In the genomic region with DNA sequence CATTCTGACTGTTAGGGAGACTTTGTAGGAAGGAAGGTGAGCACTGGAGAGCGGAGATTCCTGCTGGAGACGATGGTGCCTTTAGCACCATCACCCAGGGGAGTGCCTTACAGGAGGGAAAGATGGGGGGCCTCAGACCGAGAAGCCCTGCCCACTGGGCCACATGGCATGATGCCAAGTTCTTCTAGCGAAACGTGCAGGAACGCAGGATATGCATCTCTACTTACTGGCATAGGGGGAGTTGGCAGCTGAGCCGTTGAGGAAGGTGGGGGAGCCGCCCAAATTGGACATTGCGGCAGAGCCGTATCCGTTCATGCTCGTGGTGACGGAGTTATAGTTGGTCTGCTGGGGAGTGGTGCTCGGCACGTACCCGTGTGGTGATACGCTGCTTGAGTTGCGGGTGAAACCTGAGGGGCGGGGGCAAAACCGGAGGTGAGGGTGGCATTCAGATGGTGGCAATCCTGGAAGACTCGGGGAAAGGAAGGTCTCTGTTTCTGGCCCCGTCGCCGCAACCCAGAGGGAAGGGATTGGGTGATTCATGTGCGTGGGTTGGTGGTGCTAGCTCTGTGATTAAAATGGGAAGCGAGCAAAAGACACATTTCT, we compare ENCODE assay signal across 35 cellular contexts.
"Had no signal": no experiment of that assay in that cellular context is flagged by ENCODE, and none has a peak within 500 bp of the region (broad histone marks: within the 10 kb centered on the region; RNA-seq: fewer than 3 reads in every experiment).

No MANE protein-coding gene starts in this region.

- FAIRE-seq: bronchial epithelial cell, TTC549 had no signal

- H3K4me1 Mint-ChIP-seq: activated CD4-positive, alpha-beta T cell treated with anti-CD3 and anti-CD28 coated beads, Interleukin-2, amount 10 ng/mL, durations not matched to agents 24 days and 14 days; activated naive CD4-positive, alpha-beta T cell treated with anti-CD3 and anti-CD28 coated beads, Interleukin-2, amount 10 ng/mL, durations not matched to agents 7 days and 5 days; activated naive CD4-positive, alpha-beta T cell treated with anti-CD3 and anti-CD28 coated beads, Interleukin-2, amount 50 U/mL, for 24 hours; activated naive CD8-positive, alpha-beta T cell treated with anti-CD3 and anti-CD28 coated beads, Interleukin-2, amount 10 ng/mL, durations not matched to agents 7 days and 5 days; activated naive CD8-positive, alpha-beta T cell treated with anti-CD3 and anti-CD28 coated beads, Interleukin-2, amount 50 U/mL, for 24 hours; central memory CD8-positive, alpha-beta T cell had no signal

- H3K36me3 ChIP-seq: cardiac muscle cell had no signal

- H3K9me3 ChIP-seq: ascending aorta had no signal

- H3K4me1 ChIP-seq: ascending aorta had no signal

- ATAC-seq: activated CD8-positive, alpha-beta T cell treated with anti-CD3 and anti-CD28 coated beads for 36 hours; activated naive CD8-positive, alpha-beta T cell treated with anti-CD3 and anti-CD28 coated beads, Interleukin-2, amount 50 U/mL, for 24 hours; activated T-cell treated with anti-CD3 and anti-CD28 coated beads, Interleukin-2, amount 50 U/mL, for 4 hours had no signal

- H3K27me3 ChIP-seq: ascending aorta, cardiac muscle cell had no signal

- H3K27ac ChIP-seq: ascending aorta, cardiac muscle cell, VCaP had no signal

- DNase-seq: activated B cell treated with CpG ODN at 0.5 μM for 24 hours; activated CD4-positive, alpha-beta memory T cell treated with anti-CD3 and anti-CD28 coated beads for 36 hours; activated CD4-positive, alpha-beta T cell treated with anti-CD3 and anti-CD28 coated beads for 4 hours; activated CD4-positive, alpha-beta T cell treated with anti-CD3 and anti-CD28 coated beads, Interleukin-2, amount 10 ng/mL, durations not matched to agents 24 days and 14 days; activated CD4-positive, alpha-beta T cell treated with anti-CD3 and anti-CD28 coated beads, Interleukin-2, amount 50 U/mL, for 1 hour; activated CD4-positive, alpha-beta T cell treated with anti-CD3 and anti-CD28 coated beads, Interleukin-2, amount 50 U/mL, for 4 hours; activated CD4-positive, CD25-positive, alpha-beta regulatory T cell treated with anti-CD3 and anti-CD28 coated beads, Interleukin-2, amount 50 U/mL, for 72 hours; activated CD8-positive, alpha-beta memory T cell treated with anti-CD3 and anti-CD28 coated beads, Interleukin-2, amount 50 U/mL, for 4 hours; activated CD8-positive, alpha-beta T cell treated with anti-CD3 and anti-CD28 coated beads for 36 hours; activated effector memory CD4-positive, alpha-beta T cell treated with Interleukin-2 at 50 U/mL for 16 hours; activated gamma-delta T cell; activated naive CD4-positive, alpha-beta T cell treated with anti-CD3 and anti-CD28 coated beads, Interleukin-2, amount 10 ng/mL, durations not matched to agents 7 days and 5 days; activated naive CD4-positive, alpha-beta T cell treated with Interleukin-2 at 50 U/mL for 16 hours; activated naive CD8-positive, alpha-beta T cell treated with anti-CD3 and anti-CD28 coated beads, Interleukin-2, amount 10 ng/mL, durations not matched to agents 7 days and 5 days; activated naive CD8-positive, alpha-beta T cell treated with anti-CD3 and anti-CD28 coated beads, Interleukin-2, amount 50 U/mL, for 24 hours; activated T-cell treated with anti-CD3 and anti-CD28 coated beads for 4 hours; activated T-cell treated with anti-CD3 and anti-CD28 coated beads, Interleukin-2, amount 50 U/mL, for 1 hour; activated T-cell treated with anti-CD3 and anti-CD28 coated beads, Interleukin-2, amount 50 U/mL, for 4 hours; anterior cingulate cortex; cerebellar nuclear complex; T-helper 1 cell; T-helper 2 cell; T-helper 9 cell had no signal

- H3K4me3 Mint-ChIP-seq: activated B cell treated with CpG ODN at 0.5 μM for 24 hours; activated CD4-positive, alpha-beta memory T cell treated with anti-CD3 and anti-CD28 coated beads for 36 hours; activated CD4-positive, alpha-beta T cell treated with anti-CD3 and anti-CD28 coated beads, Interleukin-2, amount 10 ng/mL, durations not matched to agents 24 days and 14 days; activated CD8-positive, alpha-beta T cell treated with anti-CD3 and anti-CD28 coated beads for 36 hours; activated naive CD4-positive, alpha-beta T cell treated with anti-CD3 and anti-CD28 coated beads, Interleukin-2, amount 10 ng/mL, durations not matched to agents 7 days and 5 days; activated naive CD4-positive, alpha-beta T cell treated with anti-CD3 and anti-CD28 coated beads, Interleukin-2, amount 50 U/mL, for 24 hours; activated naive CD8-positive, alpha-beta T cell; activated naive CD8-positive, alpha-beta T cell treated with anti-CD3 and anti-CD28 coated beads, Interleukin-2, amount 10 ng/mL, durations not matched to agents 7 days and 5 days; activated naive CD8-positive, alpha-beta T cell treated with anti-CD3 and anti-CD28 coated beads, Interleukin-2, amount 50 U/mL, for 24 hours; activated T-cell treated with anti-CD3 and anti-CD28 coated beads, Interleukin-2, amount 50 U/mL, for 4 hours; brain; central memory CD8-positive, alpha-beta T cell; T-helper 1 cell treated with Interleukin-12 subunit alpha and Interleukin-12 subunit beta and Interleukin-4 antibody, amounts not matched to agents 30 μg/mL and 1 μg/mL, for 36 hours; T-helper 2 cell treated with Interferon-gamma antibody and Interleukin-4, amounts not matched to agents 5 μg/mL and 100 μg/mL, for 36 hours had no signal

- H3K27me3 Mint-ChIP-seq: activated B cell treated with CpG ODN at 0.5 μM for 24 hours; activated CD8-positive, alpha-beta T cell treated with anti-CD3 and anti-CD28 coated beads for 36 hours; activated naive CD4-positive, alpha-beta T cell treated with anti-CD3 and anti-CD28 coated beads, Interleukin-2, amount 10 ng/mL, durations not matched to agents 7 days and 5 days; activated naive CD4-positive, alpha-beta T cell treated with anti-CD3 and anti-CD28 coated beads, Interleukin-2, amount 50 U/mL, for 24 hours had no signal

- H3K36me3 Mint-ChIP-seq: activated naive CD4-positive, alpha-beta T cell treated with anti-CD3 and anti-CD28 coated beads, Interleukin-2, amount 10 ng/mL, durations not matched to agents 7 days and 5 days; activated naive CD8-positive, alpha-beta T cell treated with anti-CD3 and anti-CD28 coated beads, Interleukin-2, amount 10 ng/mL, durations not matched to agents 7 days and 5 days had no signal

- H3K4me3 ChIP-seq: ascending aorta, cardiac muscle cell had no signal

- H3K27ac Mint-ChIP-seq: activated B cell treated with CpG ODN at 0.5 μM for 24 hours; activated CD4-positive, alpha-beta memory T cell treated with anti-CD3 and anti-CD28 coated beads for 36 hours; activated CD4-positive, alpha-beta T cell treated with anti-CD3 and anti-CD28 coated beads, Interleukin-2, amount 10 ng/mL, durations not matched to agents 24 days and 14 days; activated CD8-positive, alpha-beta T cell treated with anti-CD3 and anti-CD28 coated beads for 36 hours; activated naive CD4-positive, alpha-beta T cell treated with anti-CD3 and anti-CD28 coated beads, Interleukin-2, amount 10 ng/mL, durations not matched to agents 7 days and 5 days; activated naive CD4-positive, alpha-beta T cell treated with anti-CD3 and anti-CD28 coated beads, Interleukin-2, amount 50 U/mL, for 24 hours; activated naive CD8-positive, alpha-beta T cell; activated naive CD8-positive, alpha-beta T cell treated with anti-CD3 and anti-CD28 coated beads, Interleukin-2, amount 10 ng/mL, durations not matched to agents 7 days and 5 days; activated naive CD8-positive, alpha-beta T cell treated with anti-CD3 and anti-CD28 coated beads, Interleukin-2, amount 50 U/mL, for 24 hours; activated T-helper 2 cell treated with anti-CD3 and anti-CD28 coated beads, Interferon-gamma antibody, Interleukin-2, Interleukin-4, amounts not matched to agents 10 μg/mL and 5 μg/mL and 100 μg/mL, durations not matched to agents 14 hours and 24 hours and 36 hours; brain; T-helper 1 cell treated with Interleukin-12 subunit alpha and Interleukin-12 subunit beta and Interleukin-4 antibody, amounts not matched to agents 30 μg/mL and 1 μg/mL, for 36 hours; T-helper 2 cell treated with Interferon-gamma antibody and Interleukin-4, amounts not matched to agents 5 μg/mL and 100 μg/mL, for 36 hours had no signal

- H3K9me3 Mint-ChIP-seq: activated CD4-positive, alpha-beta T cell treated with anti-CD3 and anti-CD28 coated beads, Interleukin-2, amount 10 ng/mL, durations not matched to agents 24 days and 14 days; T-helper 2 cell treated with Interferon-gamma antibody and Interleukin-4, amounts not matched to agents 5 μg/mL and 100 μg/mL, for 36 hours had no signal
